In the genomic region with DNA sequence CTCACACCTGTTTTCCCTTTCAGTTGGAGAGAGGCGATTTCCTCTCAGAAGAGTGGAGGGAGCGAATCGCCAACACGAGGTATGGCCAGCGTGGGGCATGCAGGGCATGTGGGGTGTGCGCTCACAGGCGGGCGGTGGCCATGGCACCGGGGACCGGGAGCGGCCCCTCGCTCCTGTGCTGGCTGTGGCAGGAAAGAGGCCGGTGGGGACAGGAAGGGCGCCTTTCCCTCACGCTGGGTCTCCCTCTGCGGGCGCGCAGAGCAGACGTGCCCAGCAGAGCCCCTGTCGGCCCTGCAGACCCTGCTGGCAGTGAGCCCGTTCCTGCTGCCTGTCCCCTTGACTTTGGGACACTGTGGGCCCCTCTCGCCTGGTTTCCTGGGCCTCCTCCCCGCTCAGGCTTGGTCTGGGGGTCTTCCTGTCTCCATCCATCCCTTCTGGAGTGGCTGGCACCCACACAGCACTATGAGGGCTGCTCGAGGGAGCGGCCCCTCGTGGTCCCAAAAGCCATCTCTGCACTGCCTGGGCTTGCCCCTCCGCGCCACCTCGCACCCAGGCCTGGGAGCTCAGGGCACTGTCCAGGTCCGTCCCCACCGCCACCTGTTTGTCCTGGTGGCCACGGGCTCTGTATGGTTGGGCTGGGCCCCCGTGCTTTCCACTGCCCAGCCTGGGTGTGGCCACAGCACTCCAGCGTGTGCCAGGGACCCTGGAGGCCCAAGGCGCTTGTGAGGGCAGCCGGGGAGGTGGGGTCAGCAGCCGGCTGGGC, we compare ENCODE assay signal across 25 cellular contexts.
"Had no signal": no experiment of that assay in that cellular context is flagged by ENCODE, and none has a peak within 500 bp of the region (broad histone marks: within the 10 kb centered on the region; RNA-seq: fewer than 3 reads in every experiment).

No MANE protein-coding gene starts in this region.

- ATAC-seq: activated CD4-positive, alpha-beta T cell treated with anti-CD3 and anti-CD28 coated beads for 36 hours had no signal

- H3K9ac ChIP-seq: SK-N-SH had no signal

- H3K4me2 ChIP-seq: SK-N-SH had no signal

- H3K4me1 ChIP-seq: SJCRH30 had no signal

- H3K9me3 ChIP-seq: MG63, SJCRH30, SK-N-SH had no signal

- H3K27me3 ChIP-seq: brain microvascular endothelial cell, MG63, SJCRH30 had no signal

- H3K36me3 ChIP-seq: MG63 had no signal

- DNase-seq: activated CD4-positive, alpha-beta memory T cell treated with anti-CD3 and anti-CD28 coated beads, Interleukin-2, amount 10 ng/mL, durations not matched to agents 7 days and 5 days; activated CD4-positive, alpha-beta T cell treated with anti-CD3 and anti-CD28 coated beads for 36 hours; activated CD4-positive, alpha-beta T cell treated with anti-CD3 and anti-CD28 coated beads, Interleukin-2, amount 50 U/mL, for 1 hour; activated gamma-delta T cell treated with Interleukin-2 at 50 U/mL for 16 hours; activated naive CD4-positive, alpha-beta T cell treated with anti-CD3 and anti-CD28 coated beads, Interleukin-2, amount 10 ng/mL, durations not matched to agents 7 days and 5 days; activated naive CD8-positive, alpha-beta T cell treated with anti-CD3 and anti-CD28 coated beads for 36 hours; activated T-cell treated with anti-CD3 and anti-CD28 coated beads for 4 hours; activated T-cell treated with anti-CD3 and anti-CD28 coated beads, Interleukin-2, amount 50 U/mL, for 72 hours; brain microvascular endothelial cell; caudate nucleus; MG63; NCI-H1092 treated with DMSO at 0.1 percent for 48 hours; NCI-H1417 treated with DMSO at 0.1 percent for 48 hours; NCI-H1694 treated with DMSO at 0.1 percent for 48 hours; NCI-H2029 treated with DMSO at 0.1 percent for 48 hours; NCI-H345; NCI-H510A; NCI-H526 treated with DMSO at 0.1 percent for 48 hours; OCI-M1; Right ventricle myocardium superior; RPMI8226; SJCRH30; T-helper 1 cell had no signal

- H3K4me3 ChIP-seq: MG63, SJCRH30 had no signal

- H3K27ac ChIP-seq: brain microvascular endothelial cell, SJCRH30, VCaP had no signal
